8 cellular contexts compared by ENCODE assay signal in the genomic region with DNA sequence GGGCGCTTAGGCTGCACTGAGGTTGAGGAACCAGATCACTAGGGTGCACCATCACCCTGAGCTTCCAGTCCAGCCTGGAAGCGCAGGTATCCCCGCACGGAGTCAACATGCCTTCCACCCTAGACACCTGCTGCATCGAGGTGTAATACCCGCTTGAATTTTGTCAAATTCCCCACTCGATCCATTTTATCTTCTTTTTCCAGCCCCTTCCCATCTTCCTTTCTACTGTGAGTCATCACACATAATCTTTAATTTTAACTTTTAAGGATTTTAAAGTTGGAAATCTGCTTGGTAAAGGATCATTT. TPM values are rescaled to one million over a fixed set of nuclear protein-coding genes. Genes with fewer than 3 reads are reported as not detected.
DNase-seq lines count a peak whose midpoint lies in the region; ATAC-seq, FAIRE-seq and TF ChIP-seq lines count a peak whose summit lies in the region.

No MANE protein-coding gene starts in this region.

- peaks cover 37% of the 10 kb centered on the region for H3K36me3 ChIP-seq in BLaER1

- no peaks in the 10 kb centered on the region for H4K20me1 ChIP-seq in BLaER1

- H3K27ac ChIP-seq in BLaER1, result peak overlapping the region; percentile 93; the same call in 1 of the 2 replicates

- H3K27ac Mint-ChIP-seq in chondrocyte (ENCODE audit: unreplicated experiment) (peak overlapping the region; percentile 27), natural killer cell (peak overlapping the region; percentile 96 to 99)

- intact Hi-C loops in natural killer cell (cut with micrococcal nuclease), result loop anchor here (2.0 to 5.0 kb wide), 3 partner anchors 83 to 406 kb away; partner anchors contain the start of genes ABHD18, LARP1B, MFSD8 and PGRMC2

- FAIRE-seq in RCC 7860 (lab: Jason Lieb, UNC), result no peak

- H3K9me3 Mint-ChIP-seq in chondrocyte (ENCODE audit: low read depth), result no peaks in the 10 kb centered on the region
- H3K9me3 Mint-ChIP-seq in natural killer cell, result no peaks in the 10 kb centered on the region

- no peak for DNase-seq in chondrocyte (ENCODE audit: low spot score)
- no peak for DNase-seq in natural killer cell
- no peak for DNase-seq in NK-92 (lab: John Stamatoyannopoulos, UW; ENCODE audit: unreplicated experiment)
- DNase-seq in NCI-H1930 (lab: John Stamatoyannopoulos, UW), result no peak
- DNase-seq in RCC 7860 (ENCODE audit: low spot score), result no peak

- H3K4me2 ChIP-seq in BLaER1, result peak overlapping the region; percentile 93

- ATAC-seq in GM19468 (IDR thresholded peaks at IDR 0.05; ENCODE audit: extremely low read depth, unreplicated experiment) (peak; percentile 8), HG03558 (IDR thresholded peaks at IDR 0.05; ENCODE audit: extremely low read depth, unreplicated experiment) (peak; percentile 25), natural killer cell (no peak)

- H3K4me1 ChIP-seq in BLaER1, result peaks cover 29% of the 10 kb centered on the region

- TF ChIP-seq CTCF in chondrocyte (IDR thresholded peaks at IDR 0.05) (peak; percentile 19), natural killer cell (IDR thresholded peaks at IDR 0.05) (no peak)

- H3K9me3 ChIP-seq in BLaER1, result no peaks in the 10 kb centered on the region

- H3K9ac ChIP-seq in BLaER1, result peak overlapping the region; percentile 92

- H3K36me3 Mint-ChIP-seq in chondrocyte (ENCODE audit: low read depth), result peaks cover 4% of the 10 kb centered on the region
- no peaks in the 10 kb centered on the region for H3K36me3 Mint-ChIP-seq in natural killer cell

- H3K4me3 Mint-ChIP-seq in chondrocyte (ENCODE audit: unreplicated experiment) (peak overlapping the region; percentile 99), natural killer cell (peak overlapping the region; percentile 98)

- H3K27me3 ChIP-seq in BLaER1, result no peaks in the 10 kb centered on the region

- H3K27me3 Mint-ChIP-seq in chondrocyte (ENCODE audit: low read depth) (no peaks in the 10 kb centered on the region), natural killer cell (ENCODE audit: low read depth in 2 of 2) (no peaks in the 10 kb centered on the region)

- H3K4me1 Mint-ChIP-seq in chondrocyte (ENCODE audit: low read depth) (peaks cover 23% of the 10 kb centered on the region), natural killer cell (peaks cover 15 to 16% of the 10 kb centered on the region in 2 donors)

- H3K4me3 ChIP-seq in BLaER1, result peak overlapping the region; percentile 94

RNA-seq across cellular contexts. Expression of gene PLK4, which starts 0.8 kb away (rescaled TPM):
- total RNA-seq in chondrocyte (3.1 to 6.8 TPM (median 3.1 TPM) in 3 replicates), natural killer cell (1 to 10 TPM; 3.9 to 7.3 (median 5.4) TPM)

Comparison
In these comparisons a context has a peak if more than half of its experiments do, and no peak if none do; other contexts are left out.
1. ATAC-seq: peak in GM19468 (single experiment) and HG03558 (single experiment); none in natural killer cell (0 of 3).